1 cellular context compared by ENCODE assay signal in the genomic region with DNA sequence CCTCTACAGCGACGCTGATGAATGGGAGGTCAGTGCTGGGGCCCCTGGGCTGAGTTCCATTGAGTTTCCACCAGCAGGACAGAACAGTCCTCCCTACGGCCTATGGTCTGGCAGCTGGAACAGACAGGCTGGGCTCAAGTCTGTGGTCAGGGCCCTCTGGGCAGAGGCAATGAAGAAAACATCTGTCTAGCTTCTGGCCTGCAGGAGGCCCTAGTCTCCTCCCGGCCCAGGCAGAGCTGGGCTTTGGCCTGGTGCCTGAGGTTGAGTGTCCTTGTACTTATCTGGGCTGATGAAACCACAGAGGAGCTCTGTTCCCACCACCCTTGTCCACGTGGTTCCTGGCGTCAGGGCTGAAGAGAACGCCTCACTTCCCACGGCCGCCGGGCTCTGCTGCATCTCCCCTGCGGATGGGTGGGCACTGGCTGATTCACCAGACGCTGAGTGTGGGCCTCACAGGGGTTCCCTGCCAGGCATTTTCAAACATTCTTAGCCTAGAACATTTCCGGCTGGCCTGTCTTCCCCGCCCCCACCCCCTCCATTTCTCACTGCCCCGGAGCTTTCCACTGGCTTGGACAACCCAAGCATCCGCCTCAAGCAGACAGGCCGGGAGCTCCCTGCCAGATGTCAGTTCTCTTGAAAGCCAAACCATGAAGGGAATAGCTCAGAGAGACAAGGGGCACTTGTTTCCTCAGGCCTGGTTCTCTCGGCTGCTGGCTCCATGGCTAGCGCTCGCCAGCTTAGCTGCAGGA.
TF ChIP-seq lines count a peak whose summit lies in the region.

No MANE protein-coding gene starts in this region.

TF ChIP-seq in HepG2, 621 proteins besides CTCF, POLR2A, EP300 and RAD21 (continued from another document and continues in another):
- no peak for TF ChIP-seq FOSL1 (CRISPR knock-in tag; IDR thresholded peaks at IDR 0.05; ENCODE audit: borderline replicate concordance)
- TF ChIP-seq TCF12 (IDR thresholded peaks at IDR 0.05) = no peak
- TF ChIP-seq TCF12 (CRISPR knock-in tag; IDR thresholded peaks at IDR 0.05) = 0 out of 2 replicates have a peak, but pooled peaks have one; percentile 41
- TF ChIP-seq NFYC (CRISPR knock-in tag; IDR thresholded peaks at IDR 0.05) = no peak
- no peak for TF ChIP-seq SYNCRIP (IDR thresholded peaks at IDR 0.05; ENCODE audit: insufficient read depth, low read depth, low read length)
- peak; percentile 74; the same call in 1 of the 2 replicates for TF ChIP-seq ELF3 (CRISPR knock-in tag; IDR thresholded peaks at IDR 0.05)
- TF ChIP-seq, protein P1, sequence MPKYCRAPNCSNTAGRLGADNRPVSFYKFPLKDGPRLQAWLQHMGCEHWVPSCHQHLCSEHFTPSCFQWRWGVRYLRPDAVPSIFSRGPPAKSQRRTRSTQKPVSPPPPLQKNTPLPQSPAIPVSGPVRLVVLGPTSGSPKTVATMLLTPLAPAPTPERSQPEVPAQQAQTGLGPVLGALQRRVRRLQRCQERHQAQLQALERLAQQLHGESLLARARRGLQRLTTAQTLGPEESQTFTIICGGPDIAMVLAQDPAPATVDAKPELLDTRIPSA (CRISPR knock-in tag; IDR thresholded peaks at IDR 0.05; ENCODE audit: borderline replicate concordance) = no peak
- TF ChIP-seq FLYWCH1 (CRISPR knock-in tag; IDR thresholded peaks at IDR 0.05) = no peak
- TF ChIP-seq, protein P2, sequence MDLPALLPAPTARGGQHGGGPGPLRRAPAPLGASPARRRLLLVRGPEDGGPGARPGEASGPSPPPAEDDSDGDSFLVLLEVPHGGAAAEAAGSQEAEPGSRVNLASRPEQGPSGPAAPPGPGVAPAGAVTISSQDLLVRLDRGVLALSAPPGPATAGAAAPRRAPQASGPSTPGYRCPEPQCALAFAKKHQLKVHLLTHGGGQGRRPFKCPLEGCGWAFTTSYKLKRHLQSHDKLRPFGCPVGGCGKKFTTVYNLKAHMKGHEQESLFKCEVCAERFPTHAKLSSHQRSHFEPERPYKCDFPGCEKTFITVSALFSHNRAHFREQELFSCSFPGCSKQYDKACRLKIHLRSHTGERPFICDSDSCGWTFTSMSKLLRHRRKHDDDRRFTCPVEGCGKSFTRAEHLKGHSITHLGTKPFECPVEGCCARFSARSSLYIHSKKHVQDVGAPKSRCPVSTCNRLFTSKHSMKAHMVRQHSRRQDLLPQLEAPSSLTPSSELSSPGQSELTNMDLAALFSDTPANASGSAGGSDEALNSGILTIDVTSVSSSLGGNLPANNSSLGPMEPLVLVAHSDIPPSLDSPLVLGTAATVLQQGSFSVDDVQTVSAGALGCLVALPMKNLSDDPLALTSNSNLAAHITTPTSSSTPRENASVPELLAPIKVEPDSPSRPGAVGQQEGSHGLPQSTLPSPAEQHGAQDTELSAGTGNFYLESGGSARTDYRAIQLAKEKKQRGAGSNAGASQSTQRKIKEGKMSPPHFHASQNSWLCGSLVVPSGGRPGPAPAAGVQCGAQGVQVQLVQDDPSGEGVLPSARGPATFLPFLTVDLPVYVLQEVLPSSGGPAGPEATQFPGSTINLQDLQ (CRISPR knock-in tag; IDR thresholded peaks at IDR 0.05) = 0 out of 2 replicates have a peak, but pooled peaks have one; percentile 41
- TF ChIP-seq TEAD2 (CRISPR knock-in tag; IDR thresholded peaks at IDR 0.05) = no peak
- 0 out of 2 replicates have a peak, but pooled peaks have one; percentile 30 for TF ChIP-seq ZNF768 (CRISPR knock-in tag; IDR thresholded peaks at IDR 0.05)
- TF ChIP-seq ZBTB20 (CRISPR knock-in tag; IDR thresholded peaks at IDR 0.05; ENCODE audit: borderline replicate concordance, low read depth) = peak; percentile 42; the same call in 1 of the 2 replicates
- no peak for TF ChIP-seq ZNF547 (CRISPR knock-in tag; IDR thresholded peaks at IDR 0.05)
- no peak for TF ChIP-seq ZFP36L1 (CRISPR knock-in tag; IDR thresholded peaks at IDR 0.05)
- TF ChIP-seq FOXP1 (IDR thresholded peaks at IDR 0.05) = no peak
- TF ChIP-seq FOXP1 (CRISPR knock-in tag; IDR thresholded peaks at IDR 0.05) = no peak
- no peak for TF ChIP-seq HNRNPUL1 (IDR thresholded peaks at IDR 0.05; ENCODE audit: low read depth, low read length)
- peak; percentile 48; the same call in 1 of the 2 replicates for TF ChIP-seq MTF1 (CRISPR knock-in tag; IDR thresholded peaks at IDR 0.05)
- no peak; the same call in 1 of the 2 replicates for TF ChIP-seq ZBTB7B (CRISPR knock-in tag; IDR thresholded peaks at IDR 0.05)
- no peak for TF ChIP-seq KDM3A (CRISPR knock-in tag; IDR thresholded peaks at IDR 0.05; ENCODE audit: low read depth)
- TF ChIP-seq NBN (conservative IDR thresholded peaks at IDR 0.05) = no peak
- TF ChIP-seq KDM5A (IDR thresholded peaks at IDR 0.05; ENCODE audit: borderline replicate concordance, low read length) = no peak
- no peak for TF ChIP-seq TBX3 (IDR thresholded peaks at IDR 0.05; ENCODE audit: borderline replicate concordance)
- TF ChIP-seq MED13 (CRISPR knock-in tag; IDR thresholded peaks at IDR 0.05) = peak; percentile 76; the same call in 1 of the 2 replicates
- TF ChIP-seq PITX1 (CRISPR knock-in tag; IDR thresholded peaks at IDR 0.05) = peak; percentile 62; the same call in 1 of the 2 replicates
- peak; percentile 94 for TF ChIP-seq ZNF331 (CRISPR knock-in tag; IDR thresholded peaks at IDR 0.05)
- TF ChIP-seq FOXJ3 (CRISPR knock-in tag; IDR thresholded peaks at IDR 0.05; ENCODE audit: borderline replicate concordance) = 0 out of 2 replicates have a peak, but pooled peaks have one; percentile 48
- TF ChIP-seq, protein P3, sequence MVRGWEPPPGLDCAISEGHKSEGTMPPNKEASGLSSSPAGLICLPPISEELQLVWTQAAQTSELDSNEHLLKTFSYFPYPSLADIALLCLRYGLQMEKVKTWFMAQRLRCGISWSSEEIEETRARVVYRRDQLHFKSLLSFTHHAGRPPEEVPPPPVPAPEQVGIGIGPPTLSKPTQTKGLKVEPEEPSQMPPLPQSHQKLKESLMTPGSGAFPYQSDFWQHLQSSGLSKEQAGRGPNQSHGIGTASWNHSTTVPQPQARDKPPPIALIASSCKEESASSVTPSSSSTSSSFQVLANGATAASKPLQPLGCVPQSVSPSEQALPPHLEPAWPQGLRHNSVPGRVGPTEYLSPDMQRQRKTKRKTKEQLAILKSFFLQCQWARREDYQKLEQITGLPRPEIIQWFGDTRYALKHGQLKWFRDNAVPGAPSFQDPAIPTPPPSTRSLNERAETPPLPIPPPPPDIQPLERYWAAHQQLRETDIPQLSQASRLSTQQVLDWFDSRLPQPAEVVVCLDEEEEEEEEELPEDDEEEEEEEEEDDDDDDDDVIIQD (CRISPR knock-in tag; IDR thresholded peaks at IDR 0.05; ENCODE audit: low read depth) = peak; percentile 50; the same call in 1 of the 2 replicates
- TF ChIP-seq MAFG (CRISPR knock-in tag; IDR thresholded peaks at IDR 0.05) = no peak
- TF ChIP-seq, protein P4, sequence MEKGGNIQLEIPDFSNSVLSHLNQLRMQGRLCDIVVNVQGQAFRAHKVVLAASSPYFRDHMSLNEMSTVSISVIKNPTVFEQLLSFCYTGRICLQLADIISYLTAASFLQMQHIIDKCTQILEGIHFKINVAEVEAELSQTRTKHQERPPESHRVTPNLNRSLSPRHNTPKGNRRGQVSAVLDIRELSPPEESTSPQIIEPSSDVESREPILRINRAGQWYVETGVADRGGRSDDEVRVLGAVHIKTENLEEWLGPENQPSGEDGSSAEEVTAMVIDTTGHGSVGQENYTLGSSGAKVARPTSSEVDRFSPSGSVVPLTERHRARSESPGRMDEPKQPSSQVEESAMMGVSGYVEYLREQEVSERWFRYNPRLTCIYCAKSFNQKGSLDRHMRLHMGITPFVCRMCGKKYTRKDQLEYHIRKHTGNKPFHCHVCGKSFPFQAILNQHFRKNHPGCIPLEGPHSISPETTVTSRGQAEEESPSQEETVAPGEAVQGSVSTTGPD (CRISPR knock-in tag; IDR thresholded peaks at IDR 0.05) = no peak
- peak; percentile 77 for TF ChIP-seq HOXA3 (CRISPR knock-in tag; IDR thresholded peaks at IDR 0.05)
- TF ChIP-seq MEF2D (CRISPR knock-in tag; IDR thresholded peaks at IDR 0.05) = peak; percentile 22; the same call in 1 of the 2 replicates
- peak; percentile 40; the same call in 1 of the 2 replicates for TF ChIP-seq ZNF7 (CRISPR knock-in tag; IDR thresholded peaks at IDR 0.05)
- 0 out of 2 replicates have a peak, but pooled peaks have one; percentile 31 for TF ChIP-seq EHMT2 (IDR thresholded peaks at IDR 0.05; ENCODE audit: borderline replicate concordance, low read depth, low read length)
- peak; percentile 89; the same call in 1 of the 3 replicates for TF ChIP-seq MXI1 (IDR thresholded peaks at IDR 0.05; ENCODE audit: borderline replicate concordance, low read depth, low read length)
- TF ChIP-seq SNRNP70 (IDR thresholded peaks at IDR 0.05; ENCODE audit: low read depth, low read length) = no peak
- TF ChIP-seq ZNF678 (CRISPR knock-in tag; IDR thresholded peaks at IDR 0.05) = no peak
- no peak for TF ChIP-seq SOX13 (IDR thresholded peaks at IDR 0.05)
- TF ChIP-seq SOX13 (CRISPR knock-in tag; conservative IDR thresholded peaks at IDR 0.05 in 1 of 2, IDR thresholded peaks at IDR 0.05 in 1 of 2) = peak in 1 of 2 experiments; percentile 69; a peak in 1 of 4 replicates
- 0 out of 2 replicates have a peak, but pooled peaks have one; percentile 27 for TF ChIP-seq DNMT3B (CRISPR knock-in tag; conservative IDR thresholded peaks at IDR 0.05)
- TF ChIP-seq SMAD3 (CRISPR knock-in tag; IDR thresholded peaks at IDR 0.05) = 0 out of 2 replicates have a peak, but pooled peaks have one; percentile 38
- no peak for TF ChIP-seq ZNF207 (IDR thresholded peaks at IDR 0.05; ENCODE audit: borderline replicate concordance)
- TF ChIP-seq, protein P5, sequence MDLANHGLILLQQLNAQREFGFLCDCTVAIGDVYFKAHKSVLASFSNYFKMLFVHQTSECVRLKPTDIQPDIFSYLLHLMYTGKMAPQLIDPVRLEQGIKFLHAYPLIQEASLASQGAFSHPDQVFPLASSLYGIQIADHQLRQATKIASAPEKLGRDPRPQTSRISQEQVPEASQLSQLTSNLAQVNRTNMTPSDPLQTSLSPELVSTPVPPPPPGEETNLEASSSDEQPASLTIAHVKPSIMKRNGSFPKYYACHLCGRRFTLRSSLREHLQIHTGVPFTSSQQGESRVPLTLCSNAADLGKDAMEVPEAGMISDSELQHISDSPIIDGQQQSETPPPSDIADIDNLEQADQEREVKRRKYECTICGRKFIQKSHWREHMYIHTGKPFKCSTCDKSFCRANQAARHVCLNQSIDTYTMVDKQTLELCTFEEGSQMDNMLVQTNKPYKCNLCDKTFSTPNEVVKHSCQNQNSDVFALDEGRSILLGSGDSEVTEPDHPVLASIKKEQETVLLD (CRISPR knock-in tag; IDR thresholded peaks at IDR 0.05; ENCODE audit: low read depth) = no peak
- TF ChIP-seq ZKSCAN5 (CRISPR knock-in tag; IDR thresholded peaks at IDR 0.05) = 0 out of 2 replicates have a peak, but pooled peaks have one; percentile 47
- peak; percentile 12; the same call in 1 of the 2 replicates for TF ChIP-seq NCOR1 (IDR thresholded peaks at IDR 0.05; ENCODE audit: borderline replicate concordance, low read length)
- TF ChIP-seq SAP130 (CRISPR knock-in tag; IDR thresholded peaks at IDR 0.05; ENCODE audit: low read depth) = peak; percentile 78; the same call in 1 of the 2 replicates
- peak; percentile 70 for TF ChIP-seq TEAD3 (CRISPR knock-in tag; optimal IDR thresholded peaks at IDR 0.05; ENCODE audit: borderline replicate concordance)
- TF ChIP-seq, protein P6, sequence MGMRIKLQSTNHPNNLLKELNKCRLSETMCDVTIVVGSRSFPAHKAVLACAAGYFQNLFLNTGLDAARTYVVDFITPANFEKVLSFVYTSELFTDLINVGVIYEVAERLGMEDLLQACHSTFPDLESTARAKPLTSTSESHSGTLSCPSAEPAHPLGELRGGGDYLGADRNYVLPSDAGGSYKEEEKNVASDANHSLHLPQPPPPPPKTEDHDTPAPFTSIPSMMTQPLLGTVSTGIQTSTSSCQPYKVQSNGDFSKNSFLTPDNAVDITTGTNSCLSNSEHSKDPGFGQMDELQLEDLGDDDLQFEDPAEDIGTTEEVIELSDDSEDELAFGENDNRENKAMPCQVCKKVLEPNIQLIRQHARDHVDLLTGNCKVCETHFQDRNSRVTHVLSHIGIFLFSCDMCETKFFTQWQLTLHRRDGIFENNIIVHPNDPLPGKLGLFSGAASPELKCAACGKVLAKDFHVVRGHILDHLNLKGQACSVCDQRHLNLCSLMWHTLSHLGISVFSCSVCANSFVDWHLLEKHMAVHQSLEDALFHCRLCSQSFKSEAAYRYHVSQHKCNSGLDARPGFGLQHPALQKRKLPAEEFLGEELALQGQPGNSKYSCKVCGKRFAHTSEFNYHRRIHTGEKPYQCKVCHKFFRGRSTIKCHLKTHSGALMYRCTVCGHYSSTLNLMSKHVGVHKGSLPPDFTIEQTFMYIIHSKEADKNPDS (CRISPR knock-in tag; IDR thresholded peaks at IDR 0.05) = peak; percentile 69; the same call in 1 of the 2 replicates
- TF ChIP-seq, protein P7, sequence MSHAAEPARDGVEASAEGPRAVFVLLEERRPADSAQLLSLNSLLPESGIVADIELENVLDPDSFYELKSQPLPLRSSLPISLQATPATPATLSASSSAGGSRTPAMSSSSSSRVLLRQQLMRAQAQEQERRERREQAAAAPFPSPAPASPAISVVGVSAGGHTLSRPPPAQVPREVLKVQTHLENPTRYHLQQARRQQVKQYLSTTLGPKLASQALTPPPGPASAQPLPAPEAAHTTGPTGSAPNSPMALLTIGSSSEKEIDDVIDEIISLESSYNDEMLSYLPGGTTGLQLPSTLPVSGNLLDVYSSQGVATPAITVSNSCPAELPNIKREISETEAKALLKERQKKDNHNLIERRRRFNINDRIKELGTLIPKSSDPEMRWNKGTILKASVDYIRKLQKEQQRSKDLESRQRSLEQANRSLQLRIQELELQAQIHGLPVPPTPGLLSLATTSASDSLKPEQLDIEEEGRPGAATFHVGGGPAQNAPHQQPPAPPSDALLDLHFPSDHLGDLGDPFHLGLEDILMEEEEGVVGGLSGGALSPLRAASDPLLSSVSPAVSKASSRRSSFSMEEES (CRISPR knock-in tag; IDR thresholded peaks at IDR 0.05) = peak; percentile 68
- TF ChIP-seq, protein P8, sequence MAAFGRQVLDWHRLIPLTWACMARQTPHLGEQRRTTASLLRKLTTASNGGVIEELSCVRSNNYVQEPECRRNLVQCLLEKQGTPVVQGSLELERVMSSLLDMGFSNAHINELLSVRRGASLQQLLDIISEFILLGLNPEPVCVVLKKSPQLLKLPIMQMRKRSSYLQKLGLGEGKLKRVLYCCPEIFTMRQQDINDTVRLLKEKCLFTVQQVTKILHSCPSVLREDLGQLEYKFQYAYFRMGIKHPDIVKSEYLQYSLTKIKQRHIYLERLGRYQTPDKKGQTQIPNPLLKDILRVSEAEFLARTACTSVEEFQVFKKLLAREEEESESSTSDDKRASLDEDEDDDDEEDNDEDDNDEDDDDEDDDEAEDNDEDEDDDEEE (CRISPR knock-in tag; IDR thresholded peaks at IDR 0.05) = no peak; the same call in 1 of the 2 replicates
- TF ChIP-seq, protein P9, sequence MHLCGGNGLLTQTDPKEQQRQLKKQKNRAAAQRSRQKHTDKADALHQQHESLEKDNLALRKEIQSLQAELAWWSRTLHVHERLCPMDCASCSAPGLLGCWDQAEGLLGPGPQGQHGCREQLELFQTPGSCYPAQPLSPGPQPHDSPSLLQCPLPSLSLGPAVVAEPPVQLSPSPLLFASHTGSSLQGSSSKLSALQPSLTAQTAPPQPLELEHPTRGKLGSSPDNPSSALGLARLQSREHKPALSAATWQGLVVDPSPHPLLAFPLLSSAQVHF (CRISPR knock-in tag; IDR thresholded peaks at IDR 0.05) = peak; percentile 66; the same call in 1 of the 2 replicates
- TF ChIP-seq ZNF205 (CRISPR knock-in tag; IDR thresholded peaks at IDR 0.05) = peak; percentile 54; the same call in 1 of the 2 replicates
- no peak for TF ChIP-seq NFE2 (CRISPR knock-in tag; IDR thresholded peaks at IDR 0.05)
- peak; percentile 35; the same call in 1 of the 2 replicates for TF ChIP-seq HNF4G (IDR thresholded peaks at IDR 0.05; ENCODE audit: borderline replicate concordance, low read depth, low read length)
- TF ChIP-seq HNF4G (CRISPR knock-in tag; IDR thresholded peaks at IDR 0.05; ENCODE audit: borderline replicate concordance, low read depth) = no peak
